ENCODE assay signal across 1 cellular context in the genomic region with DNA sequence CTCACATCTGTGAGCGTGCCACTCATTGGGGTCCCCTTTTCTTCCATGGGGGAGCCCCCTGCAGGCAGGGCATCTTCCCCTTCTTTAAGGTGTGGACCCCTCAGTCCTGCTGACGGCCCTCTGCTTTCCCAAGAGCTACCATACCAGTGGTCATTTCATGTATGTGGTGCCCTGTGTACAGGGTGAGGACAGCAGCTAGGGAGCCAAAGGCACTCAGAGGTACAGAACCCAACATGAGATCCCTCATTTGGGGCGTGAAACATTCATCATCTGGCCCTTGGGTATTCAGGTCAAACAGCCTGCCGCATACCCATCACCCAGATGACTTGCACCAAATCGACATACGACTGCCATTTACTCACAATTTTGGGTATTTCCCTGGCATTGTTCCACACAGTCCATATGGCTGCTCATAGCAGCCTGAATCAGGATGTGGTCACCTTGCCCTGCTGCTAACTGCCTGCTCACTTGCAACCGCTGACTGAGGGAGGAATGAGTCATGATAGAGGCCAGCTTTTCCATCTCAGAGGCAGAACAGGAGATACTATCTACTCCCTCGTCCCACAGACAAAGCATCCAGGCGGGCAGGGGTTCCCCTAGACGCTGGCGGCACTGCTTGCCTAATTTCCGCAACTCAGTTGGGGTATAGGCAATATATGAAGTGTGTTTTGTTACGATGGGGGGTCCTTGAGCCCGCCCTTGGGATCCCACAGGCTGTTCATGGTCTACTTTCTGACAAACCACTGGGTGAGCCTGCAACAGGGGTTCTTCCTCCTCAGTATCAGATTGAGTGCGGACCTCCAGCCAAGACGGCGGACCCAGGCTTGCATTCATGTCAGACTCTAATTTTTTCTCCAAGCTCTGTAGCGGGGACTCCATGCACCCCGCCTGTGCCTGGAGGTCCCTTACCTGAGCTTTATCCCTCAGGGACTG.
A peak's percentile ranks its signal among the peaks of the same experiment; 100 is the strongest.
TF ChIP-seq lines count a peak whose summit lies in the region.

No MANE protein-coding gene starts in this region.

TF ChIP-seq in K562, 482 proteins besides CTCF, POLR2A, EP300 and RAD21 (continued from another document and continues in another):
- TF ChIP-seq, protein P1, sequence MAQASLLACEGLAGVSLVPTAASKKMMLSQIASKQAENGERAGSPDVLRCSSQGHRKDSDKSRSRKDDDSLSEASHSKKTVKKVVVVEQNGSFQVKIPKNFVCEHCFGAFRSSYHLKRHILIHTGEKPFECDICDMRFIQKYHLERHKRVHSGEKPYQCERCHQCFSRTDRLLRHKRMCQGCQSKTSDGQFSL (CRISPR knock-in tag; IDR thresholded peaks at IDR 0.05), result no peak
- TF ChIP-seq, protein P1 (tag; IDR thresholded peaks at IDR 0.05), result no peak
- TF ChIP-seq, protein P2, sequence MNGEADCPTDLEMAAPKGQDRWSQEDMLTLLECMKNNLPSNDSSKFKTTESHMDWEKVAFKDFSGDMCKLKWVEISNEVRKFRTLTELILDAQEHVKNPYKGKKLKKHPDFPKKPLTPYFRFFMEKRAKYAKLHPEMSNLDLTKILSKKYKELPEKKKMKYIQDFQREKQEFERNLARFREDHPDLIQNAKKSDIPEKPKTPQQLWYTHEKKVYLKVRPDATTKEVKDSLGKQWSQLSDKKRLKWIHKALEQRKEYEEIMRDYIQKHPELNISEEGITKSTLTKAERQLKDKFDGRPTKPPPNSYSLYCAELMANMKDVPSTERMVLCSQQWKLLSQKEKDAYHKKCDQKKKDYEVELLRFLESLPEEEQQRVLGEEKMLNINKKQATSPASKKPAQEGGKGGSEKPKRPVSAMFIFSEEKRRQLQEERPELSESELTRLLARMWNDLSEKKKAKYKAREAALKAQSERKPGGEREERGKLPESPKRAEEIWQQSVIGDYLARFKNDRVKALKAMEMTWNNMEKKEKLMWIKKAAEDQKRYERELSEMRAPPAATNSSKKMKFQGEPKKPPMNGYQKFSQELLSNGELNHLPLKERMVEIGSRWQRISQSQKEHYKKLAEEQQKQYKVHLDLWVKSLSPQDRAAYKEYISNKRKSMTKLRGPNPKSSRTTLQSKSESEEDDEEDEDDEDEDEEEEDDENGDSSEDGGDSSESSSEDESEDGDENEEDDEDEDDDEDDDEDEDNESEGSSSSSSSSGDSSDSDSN (IDR thresholded peaks at IDR 0.05; ENCODE audit: borderline replicate concordance in 1 of 2, low read depth in 2 of 2, low read length in 2 of 2), result no peak
- TF ChIP-seq NR2C1 (IDR thresholded peaks at IDR 0.05), result no peak
- no peak for TF ChIP-seq NR2C1 (tag; IDR thresholded peaks at IDR 0.05)
- TF ChIP-seq, protein P3, sequence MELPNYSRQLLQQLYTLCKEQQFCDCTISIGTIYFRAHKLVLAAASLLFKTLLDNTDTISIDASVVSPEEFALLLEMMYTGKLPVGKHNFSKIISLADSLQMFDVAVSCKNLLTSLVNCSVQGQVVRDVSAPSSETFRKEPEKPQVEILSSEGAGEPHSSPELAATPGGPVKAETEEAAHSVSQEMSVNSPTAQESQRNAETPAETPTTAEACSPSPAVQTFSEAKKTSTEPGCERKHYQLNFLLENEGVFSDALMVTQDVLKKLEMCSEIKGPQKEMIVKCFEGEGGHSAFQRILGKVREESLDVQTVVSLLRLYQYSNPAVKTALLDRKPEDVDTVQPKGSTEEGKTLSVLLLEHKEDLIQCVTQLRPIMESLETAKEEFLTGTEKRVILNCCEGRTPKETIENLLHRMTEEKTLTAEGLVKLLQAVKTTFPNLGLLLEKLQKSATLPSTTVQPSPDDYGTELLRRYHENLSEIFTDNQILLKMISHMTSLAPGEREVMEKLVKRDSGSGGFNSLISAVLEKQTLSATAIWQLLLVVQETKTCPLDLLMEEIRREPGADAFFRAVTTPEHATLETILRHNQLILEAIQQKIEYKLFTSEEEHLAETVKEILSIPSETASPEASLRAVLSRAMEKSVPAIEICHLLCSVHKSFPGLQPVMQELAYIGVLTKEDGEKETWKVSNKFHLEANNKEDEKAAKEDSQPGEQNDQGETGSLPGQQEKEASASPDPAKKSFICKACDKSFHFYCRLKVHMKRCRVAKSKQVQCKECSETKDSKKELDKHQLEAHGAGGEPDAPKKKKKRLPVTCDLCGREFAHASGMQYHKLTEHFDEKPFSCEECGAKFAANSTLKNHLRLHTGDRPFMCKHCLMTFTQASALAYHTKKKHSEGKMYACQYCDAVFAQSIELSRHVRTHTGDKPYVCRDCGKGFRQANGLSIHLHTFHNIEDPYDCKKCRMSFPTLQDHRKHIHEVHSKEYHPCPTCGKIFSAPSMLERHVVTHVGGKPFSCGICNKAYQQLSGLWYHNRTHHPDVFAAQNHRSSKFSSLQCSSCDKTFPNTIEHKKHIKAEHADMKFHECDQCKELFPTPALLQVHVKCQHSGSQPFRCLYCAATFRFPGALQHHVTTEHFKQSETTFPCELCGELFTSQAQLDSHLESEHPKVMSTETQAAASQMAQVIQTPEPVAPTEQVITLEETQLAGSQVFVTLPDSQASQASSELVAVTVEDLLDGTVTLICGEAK (IDR thresholded peaks at IDR 0.05), result no peak
- TF ChIP-seq, protein P3 (CRISPR knock-in tag; IDR thresholded peaks at IDR 0.05), result no peak
- TF ChIP-seq NR3C1 (CRISPR knock-in tag; IDR thresholded peaks at IDR 0.05), result no peak
- TF ChIP-seq, protein P4, sequence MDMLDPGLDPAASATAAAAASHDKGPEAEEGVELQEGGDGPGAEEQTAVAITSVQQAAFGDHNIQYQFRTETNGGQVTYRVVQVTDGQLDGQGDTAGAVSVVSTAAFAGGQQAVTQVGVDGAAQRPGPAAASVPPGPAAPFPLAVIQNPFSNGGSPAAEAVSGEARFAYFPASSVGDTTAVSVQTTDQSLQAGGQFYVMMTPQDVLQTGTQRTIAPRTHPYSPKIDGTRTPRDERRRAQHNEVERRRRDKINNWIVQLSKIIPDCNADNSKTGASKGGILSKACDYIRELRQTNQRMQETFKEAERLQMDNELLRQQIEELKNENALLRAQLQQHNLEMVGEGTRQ (CRISPR knock-in tag; IDR thresholded peaks at IDR 0.05), result no peak
- TF ChIP-seq FOSL1 (tag; conservative IDR thresholded peaks at IDR 0.05), result peak; percentile 90
- TF ChIP-seq EP400 (IDR thresholded peaks at IDR 0.05), result no peak
- TF ChIP-seq, protein P5, sequence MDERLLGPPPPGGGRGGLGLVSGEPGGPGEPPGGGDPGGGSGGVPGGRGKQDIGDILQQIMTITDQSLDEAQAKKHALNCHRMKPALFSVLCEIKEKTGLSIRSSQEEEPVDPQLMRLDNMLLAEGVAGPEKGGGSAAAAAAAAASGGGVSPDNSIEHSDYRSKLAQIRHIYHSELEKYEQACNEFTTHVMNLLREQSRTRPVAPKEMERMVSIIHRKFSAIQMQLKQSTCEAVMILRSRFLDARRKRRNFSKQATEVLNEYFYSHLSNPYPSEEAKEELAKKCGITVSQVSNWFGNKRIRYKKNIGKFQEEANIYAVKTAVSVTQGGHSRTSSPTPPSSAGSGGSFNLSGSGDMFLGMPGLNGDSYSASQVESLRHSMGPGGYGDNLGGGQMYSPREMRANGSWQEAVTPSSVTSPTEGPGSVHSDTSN (CRISPR knock-in tag; IDR thresholded peaks at IDR 0.05; ENCODE audit: low read depth), result no peak
- TF ChIP-seq, protein P5 (tag; conservative IDR thresholded peaks at IDR 0.05; ENCODE audit: low read depth), result no peak
- TF ChIP-seq, protein P6, sequence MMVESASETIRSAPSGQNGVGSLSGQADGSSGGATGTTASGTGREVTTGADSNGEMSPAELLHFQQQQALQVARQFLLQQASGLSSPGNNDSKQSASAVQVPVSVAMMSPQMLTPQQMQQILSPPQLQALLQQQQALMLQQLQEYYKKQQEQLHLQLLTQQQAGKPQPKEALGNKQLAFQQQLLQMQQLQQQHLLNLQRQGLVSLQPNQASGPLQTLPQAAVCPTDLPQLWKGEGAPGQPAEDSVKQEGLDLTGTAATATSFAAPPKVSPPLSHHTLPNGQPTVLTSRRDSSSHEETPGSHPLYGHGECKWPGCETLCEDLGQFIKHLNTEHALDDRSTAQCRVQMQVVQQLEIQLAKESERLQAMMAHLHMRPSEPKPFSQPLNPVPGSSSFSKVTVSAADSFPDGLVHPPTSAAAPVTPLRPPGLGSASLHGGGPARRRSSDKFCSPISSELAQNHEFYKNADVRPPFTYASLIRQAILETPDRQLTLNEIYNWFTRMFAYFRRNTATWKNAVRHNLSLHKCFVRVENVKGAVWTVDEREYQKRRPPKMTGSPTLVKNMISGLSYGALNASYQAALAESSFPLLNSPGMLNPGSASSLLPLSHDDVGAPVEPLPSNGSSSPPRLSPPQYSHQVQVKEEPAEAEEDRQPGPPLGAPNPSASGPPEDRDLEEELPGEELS (CRISPR knock-in tag; IDR thresholded peaks at IDR 0.05; ENCODE audit: borderline replicate concordance), result no peak
- TF ChIP-seq MCM3 (IDR thresholded peaks at IDR 0.05), result no peak
- TF ChIP-seq SAFB2 (IDR thresholded peaks at IDR 0.05; ENCODE audit: borderline replicate concordance, low read depth, low read length, severe bottlenecking), result no peak
- TF ChIP-seq WHSC1 (IDR thresholded peaks at IDR 0.05; ENCODE audit: low read length), result no peak
- 0 out of 2 replicates have a peak, but pooled peaks have one; percentile 24 for TF ChIP-seq DPF2 (IDR thresholded peaks at IDR 0.05)
- TF ChIP-seq GATAD2B (IDR thresholded peaks at IDR 0.05; ENCODE audit: borderline replicate concordance), result no peak
- TF ChIP-seq TEAD2 (tag; IDR thresholded peaks at IDR 0.05), result no peak
- TF ChIP-seq, protein P7, sequence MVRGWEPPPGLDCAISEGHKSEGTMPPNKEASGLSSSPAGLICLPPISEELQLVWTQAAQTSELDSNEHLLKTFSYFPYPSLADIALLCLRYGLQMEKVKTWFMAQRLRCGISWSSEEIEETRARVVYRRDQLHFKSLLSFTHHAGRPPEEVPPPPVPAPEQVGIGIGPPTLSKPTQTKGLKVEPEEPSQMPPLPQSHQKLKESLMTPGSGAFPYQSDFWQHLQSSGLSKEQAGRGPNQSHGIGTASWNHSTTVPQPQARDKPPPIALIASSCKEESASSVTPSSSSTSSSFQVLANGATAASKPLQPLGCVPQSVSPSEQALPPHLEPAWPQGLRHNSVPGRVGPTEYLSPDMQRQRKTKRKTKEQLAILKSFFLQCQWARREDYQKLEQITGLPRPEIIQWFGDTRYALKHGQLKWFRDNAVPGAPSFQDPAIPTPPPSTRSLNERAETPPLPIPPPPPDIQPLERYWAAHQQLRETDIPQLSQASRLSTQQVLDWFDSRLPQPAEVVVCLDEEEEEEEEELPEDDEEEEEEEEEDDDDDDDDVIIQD (CRISPR knock-in tag; IDR thresholded peaks at IDR 0.05), result no peak
- no peak for TF ChIP-seq ELF2 (CRISPR knock-in tag; IDR thresholded peaks at IDR 0.05)
- TF ChIP-seq NFE2 (IDR thresholded peaks at IDR 0.05; ENCODE audit: low read depth), result 0 out of 2 replicates have a peak, but pooled peaks have one; percentile 33
- TF ChIP-seq, protein P8, sequence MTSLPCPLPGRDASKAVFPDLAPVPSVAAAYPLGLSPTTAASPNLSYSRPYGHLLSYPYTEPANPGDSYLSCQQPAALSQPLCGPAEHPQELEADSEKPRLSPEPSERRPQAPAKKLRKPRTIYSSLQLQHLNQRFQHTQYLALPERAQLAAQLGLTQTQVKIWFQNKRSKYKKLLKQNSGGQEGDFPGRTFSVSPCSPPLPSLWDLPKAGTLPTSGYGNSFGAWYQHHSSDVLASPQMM (CRISPR knock-in tag; IDR thresholded peaks at IDR 0.05), result no peak
- no peak for TF ChIP-seq XRCC4 (IDR thresholded peaks at IDR 0.05; ENCODE audit: extremely low read depth, insufficient read depth, insufficient read length)
- TF ChIP-seq, protein P9, sequence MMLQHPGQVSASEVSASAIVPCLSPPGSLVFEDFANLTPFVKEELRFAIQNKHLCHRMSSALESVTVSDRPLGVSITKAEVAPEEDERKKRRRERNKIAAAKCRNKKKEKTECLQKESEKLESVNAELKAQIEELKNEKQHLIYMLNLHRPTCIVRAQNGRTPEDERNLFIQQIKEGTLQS (IDR thresholded peaks at IDR 0.05), result peak; percentile 71; the same call in 1 of the 2 replicates
- TF ChIP-seq, protein P9 (CRISPR knock-in tag; conservative IDR thresholded peaks at IDR 0.05), result no peak
- TF ChIP-seq, protein P10, sequence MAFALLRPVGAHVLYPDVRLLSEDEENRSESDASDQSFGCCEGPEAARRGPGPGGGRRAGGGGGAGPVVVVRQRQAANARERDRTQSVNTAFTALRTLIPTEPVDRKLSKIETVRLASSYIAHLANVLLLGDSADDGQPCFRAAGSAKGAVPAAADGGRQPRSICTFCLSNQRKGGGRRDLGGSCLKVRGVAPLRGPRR (CRISPR knock-in tag; IDR thresholded peaks at IDR 0.05), result no peak
- no peak for TF ChIP-seq ZNF431 (CRISPR knock-in tag; IDR thresholded peaks at IDR 0.05)
- no peak for TF ChIP-seq KAT7 (CRISPR knock-in tag; IDR thresholded peaks at IDR 0.05; ENCODE audit: borderline replicate concordance)
- peak; percentile 34; the same call in 1 of the 2 replicates for TF ChIP-seq NFIC (IDR thresholded peaks at IDR 0.05)
